Comparison of ENCODE assay signal across 14 cellular contexts in genomic region chr4:87669373-87669772, GRCh38. TPM values are rescaled to one million over a fixed set of nuclear protein-coding genes. Genes with fewer than 3 reads are reported as not detected.
DNase-seq lines count a peak whose midpoint lies in the region; ATAC-seq lines count a peak whose summit lies in the region.
"Had no signal": no experiment of that assay in that cellular context is flagged by ENCODE, and none has a peak within 500 bp of the region (broad histone marks: within the 10 kb centered on the region; RNA-seq: fewer than 3 reads in every experiment).

No MANE protein-coding gene starts in this region.

- peaks cover 9 to 17% of the 10 kb centered on the region in 2 donors for H3K9me3 Mint-ChIP-seq in activated naive CD4-positive, alpha-beta T cell treated with anti-CD3 and anti-CD28 coated beads, Interleukin-2, amount 50 U/mL, for 72 hours

- no peak for ATAC-seq in activated naive CD4-positive, alpha-beta T cell treated with anti-CD3 and anti-CD28 coated beads, Interleukin-2, amount 50 U/mL, for 72 hours
- no peak for ATAC-seq in HG03139 (IDR thresholded peaks at IDR 0.05; ENCODE audit: unreplicated experiment)
- ATAC-seq: A549 had no signal

- H3K27ac Mint-ChIP-seq in activated naive CD4-positive, alpha-beta T cell treated with anti-CD3 and anti-CD28 coated beads, Interleukin-2, amount 50 U/mL, for 72 hours: no peak overlapping the region
- H3K27ac Mint-ChIP-seq: CD4-positive, alpha-beta memory T cell; HFFc6 had no signal

- peak; percentile 62 for DNase-seq in NCI-H1694 (lab: John Stamatoyannopoulos, UW)
- DNase-seq in NCI-H2171 (lab: John Stamatoyannopoulos, UW): peak; percentile 12
- DNase-seq in NCI-H82 (lab: John Stamatoyannopoulos, UW): peak; percentile 71
- DNase-seq in myocyte (ENCODE audit: low read depth): peak; percentile 4
- no peak for DNase-seq in stimulated activated CD4-positive, alpha-beta T cell treated with anti-CD3 and anti-CD28 coated beads, Interleukin-1b, Interleukin-23, amount 100 ng/mL, for 48 hours
- DNase-seq in activated naive CD4-positive, alpha-beta T cell treated with anti-CD3 and anti-CD28 coated beads, Interleukin-2, amount 50 U/mL, for 72 hours (ENCODE audit: low spot score in 2 of 2): no peak
- DNase-seq: BE2C; CD4-positive, alpha-beta memory T cell; HCEC 1CT; HFFc6 had no signal

- peaks cover 9 to 20% of the 10 kb centered on the region in 2 donors for H3K36me3 Mint-ChIP-seq in activated naive CD4-positive, alpha-beta T cell treated with anti-CD3 and anti-CD28 coated beads, Interleukin-2, amount 50 U/mL, for 72 hours
- H3K36me3 Mint-ChIP-seq: CD4-positive, alpha-beta memory T cell had no signal

RNA-seq across cellular contexts. Expression of gene DMP1, which starts 19.3 kb away (rescaled TPM):
- 0.08 TPM in 1 of 2 replicates, not detected in the other for total RNA-seq in myocyte
- polyA plus RNA-seq in myocyte (2012): not detected
- not detected for total RNA-seq in activated naive CD4-positive, alpha-beta T cell treated with anti-CD3 and anti-CD28 coated beads, Interleukin-2, amount 50 U/mL, for 72 hours
- total RNA-seq: CD4-positive, alpha-beta memory T cell; Daoy; HFFc6 had no signal
- polyA plus RNA-seq: A549; AG04450; CD4-positive, alpha-beta memory T cell had no signal

Comparison
In these comparisons a context has a peak if more than half of its experiments do, and no peak if none do; other contexts are left out.
1. DNase-seq: peak in NCI-H1694 (single experiment), NCI-H2171 (single experiment), NCI-H82 (single experiment) and myocyte (single experiment); none in stimulated activated CD4-positive, alpha-beta T cell treated with anti-CD3 and anti-CD28 coated beads, Interleukin-1b, Interleukin-23, amount 100 ng/mL, for 48 hours (single experiment) and activated naive CD4-positive, alpha-beta T cell treated with anti-CD3 and anti-CD28 coated beads, Interleukin-2, amount 50 U/mL, for 72 hours (0 of 2).